10 cellular contexts compared by ENCODE assay signal in the genomic region with DNA sequence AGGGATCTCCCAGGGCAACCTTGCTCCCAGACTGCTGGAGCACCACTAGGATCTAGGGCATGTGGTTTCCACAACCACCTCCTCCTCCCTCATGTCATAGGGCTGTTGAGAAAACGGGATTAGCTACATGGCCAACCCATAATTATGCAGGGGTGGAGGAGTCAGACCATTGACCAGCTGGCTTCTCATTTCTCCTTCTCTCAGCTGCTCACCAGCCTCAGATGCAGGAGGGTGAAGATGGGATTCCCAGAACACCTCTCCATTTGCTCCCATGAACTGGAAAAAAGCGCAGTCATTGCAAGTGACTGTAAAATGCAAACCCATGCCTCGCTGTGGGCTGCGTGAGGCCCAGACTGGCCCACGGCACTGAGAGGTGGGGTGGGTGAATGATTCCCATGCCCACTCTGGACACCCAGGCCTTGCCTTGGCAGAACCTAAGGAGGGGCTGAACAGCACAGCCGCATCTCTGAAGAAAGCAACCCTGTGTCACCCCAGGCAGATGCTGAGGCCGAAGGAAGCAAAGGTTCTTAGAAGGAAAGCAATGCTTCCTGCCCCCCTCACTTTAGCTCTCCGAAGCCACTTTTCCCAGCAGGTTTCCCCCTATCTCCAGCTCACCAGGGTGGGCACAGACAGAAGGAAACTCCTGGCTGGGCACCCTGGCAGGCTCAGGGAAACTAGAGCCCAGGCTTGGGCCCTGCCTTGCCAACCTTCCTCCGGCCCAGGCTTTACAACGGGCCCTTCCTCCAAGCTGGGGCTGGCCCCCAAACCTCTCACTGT.
A peak's percentile ranks its signal among the peaks of the same experiment; 100 is the strongest.
DNase-seq lines count a peak whose midpoint lies in the region; ATAC-seq and TF ChIP-seq lines count a peak whose summit lies in the region.
"Had no signal": no experiment of that assay in that cellular context is flagged by ENCODE, and none has a peak within 500 bp of the region (broad histone marks: within the 10 kb centered on the region; RNA-seq: fewer than 3 reads in every experiment).

No MANE protein-coding gene starts in this region.

- intact Hi-C loops in heart left ventricle (cut with DNase I) = loop anchor here in 6 of 10 donors (5.0 to 10.0 kb wide), 3 partner anchors 37 to 65 kb away; a partner anchor contains a TSS

- 55 to 76% (median 68%) methylated on average over 6 to 10 of the region's 10 CpGs for WGBS in heart left ventricle, 4 donors

- H3K27ac Mint-ChIP-seq in natural killer cell treated with Interleukin-12 subunit alpha and Interleukin-12 subunit beta and Interleukin-15 and Interleukin-18, amount 100 ng/mL, for 72 hours = no peak overlapping the region

- TF ChIP-seq POLR2A in heart left ventricle (IDR thresholded peaks at IDR 0.05) = no peak

- H3K4me1 ChIP-seq in heart left ventricle = peaks cover 0 to 47% (median 26%) of the 10 kb centered on the region in 12 donors
- H3K4me1 ChIP-seq: prostate gland had no signal

- H3K9me3 Mint-ChIP-seq in natural killer cell treated with Interleukin-12 subunit alpha and Interleukin-12 subunit beta and Interleukin-15 and Interleukin-18, amount 100 ng/mL, for 72 hours = no peaks in the 10 kb centered on the region

- H3K36me3 Mint-ChIP-seq in natural killer cell treated with Interleukin-12 subunit alpha and Interleukin-12 subunit beta and Interleukin-15 and Interleukin-18, amount 100 ng/mL, for 72 hours = no peaks in the 10 kb centered on the region

- peak overlapping the region in 10 of 12 donors; percentile 2 to 84 (median 59) for H3K27ac ChIP-seq in heart left ventricle
- H3K27ac ChIP-seq: prostate gland, testis had no signal

- peaks cover 0 to 9% of the 10 kb centered on the region in 2 donors for H3K27me3 Mint-ChIP-seq in natural killer cell treated with Interleukin-12 subunit alpha and Interleukin-12 subunit beta and Interleukin-15 and Interleukin-18, amount 100 ng/mL, for 72 hours

- no peak for TF ChIP-seq CTCF in heart left ventricle (IDR thresholded peaks at IDR 0.05)

- H3K9me3 ChIP-seq in heart left ventricle = peaks cover 0 to 4% (median 0%) of the 10 kb centered on the region in 12 donors
- H3K9me3 ChIP-seq: prostate gland, testis had no signal

- H3K4me3 ChIP-seq in heart left ventricle (no peak overlapping the region), skeletal muscle cell (ENCODE audit: low read depth, low read length) (no peak overlapping the region)
- H3K4me3 ChIP-seq: prostate gland, testis had no signal

- H3K36me3 ChIP-seq in heart left ventricle = no peaks in the 10 kb centered on the region
- H3K36me3 ChIP-seq: prostate gland had no signal

- no peaks in the 10 kb centered on the region for H3K27me3 ChIP-seq in heart left ventricle
- H3K27me3 ChIP-seq: testis had no signal

- no peak overlapping the region for H3K4me3 Mint-ChIP-seq in natural killer cell treated with Interleukin-12 subunit alpha and Interleukin-12 subunit beta and Interleukin-15 and Interleukin-18, amount 100 ng/mL, for 72 hours

- DNase-seq in GM04503 (ENCODE audit: low read depth) (peak; percentile 55), RPMI7951 (ENCODE audit: low read depth) (peak; percentile 57), heart left ventricle (no peak), skeletal muscle cell (ENCODE audit: low read depth) (peak; percentile 58), dermis blood vessel endothelial cell (no peak)
- DNase-seq in activated T-cell treated with anti-CD3 and anti-CD28 coated beads, Interleukin-2, amount 50 U/mL, for 1 hour = no peak
- DNase-seq in natural killer cell treated with Interleukin-12 subunit alpha and Interleukin-12 subunit beta and Interleukin-15 and Interleukin-18, amount 100 ng/mL, for 72 hours (ENCODE audit: low spot score) = no peak

- H3K4me1 Mint-ChIP-seq in natural killer cell treated with Interleukin-12 subunit alpha and Interleukin-12 subunit beta and Interleukin-15 and Interleukin-18, amount 100 ng/mL, for 72 hours (ENCODE audit: low read depth in 2 of 2) = peaks cover 0 to 4% of the 10 kb centered on the region in 2 donors

- peak; percentile 32 to 77 (median 63) for ATAC-seq in heart left ventricle
- ATAC-seq in GM21367 (IDR thresholded peaks at IDR 0.05; ENCODE audit: unreplicated experiment) = no peak
- no peak for ATAC-seq in natural killer cell treated with Interleukin-12 subunit alpha and Interleukin-12 subunit beta and Interleukin-15 and Interleukin-18, amount 100 ng/mL, for 72 hours

Comparison
In these comparisons a context has a peak if more than half of its experiments do, and no peak if none do; other contexts are left out.
1. DNase-seq: peak in GM04503 (single experiment), RPMI7951 (single experiment) and skeletal muscle cell (single experiment); none in heart left ventricle (0 of 5), activated T-cell treated with anti-CD3 and anti-CD28 coated beads, Interleukin-2, amount 50 U/mL, for 1 hour (single experiment), natural killer cell treated with Interleukin-12 subunit alpha and Interleukin-12 subunit beta and Interleukin-15 and Interleukin-18, amount 100 ng/mL, for 72 hours (single experiment) and dermis blood vessel endothelial cell (single experiment).
2. ATAC-seq: peak in heart left ventricle (4 of 4); none in GM21367 (single experiment) and natural killer cell treated with Interleukin-12 subunit alpha and Interleukin-12 subunit beta and Interleukin-15 and Interleukin-18, amount 100 ng/mL, for 72 hours (0 of 2).